ENCODE assay signal across 1 cellular context in the genomic region with DNA sequence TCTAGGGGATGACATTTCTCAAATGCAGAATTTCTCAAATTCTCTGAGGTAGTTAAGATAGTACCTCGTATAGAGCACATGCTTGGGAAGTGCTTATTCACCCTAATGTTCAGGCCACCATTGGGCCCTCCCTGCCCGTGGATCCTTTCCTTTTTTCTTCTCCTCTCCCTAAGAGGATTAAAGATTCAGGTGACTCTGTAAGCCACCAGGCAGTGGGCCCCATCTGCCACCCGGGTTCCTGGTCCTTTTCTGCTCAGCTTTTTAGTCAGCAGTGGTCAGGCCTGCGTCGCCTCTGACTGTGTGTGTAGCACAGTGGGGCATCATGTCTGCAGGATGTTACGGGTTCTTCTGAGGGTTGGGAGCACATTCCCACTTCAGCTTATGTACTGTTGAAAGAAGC.
TF ChIP-seq lines count a peak whose summit lies in the region.

No MANE protein-coding gene starts in this region.

TF ChIP-seq in K562, 482 proteins besides CTCF, POLR2A, EP300 and RAD21:
- TF ChIP-seq POLR3G (IDR thresholded peaks at IDR 0.05; ENCODE audit: extremely low read depth, insufficient read length, insufficient replicate concordance) (no peak), PCBP2 (IDR thresholded peaks at IDR 0.05; ENCODE audit: low read depth, low read length, poor library complexity, severe bottlenecking) (no peak), ZNF766 (CRISPR knock-in tag; conservative IDR thresholded peaks at IDR 0.05) (no peak), RBM22 (IDR thresholded peaks at IDR 0.05; ENCODE audit: low read depth, low read length, poor library complexity, severe bottlenecking) (no peak), KHSRP (IDR thresholded peaks at IDR 0.05) (no peak), ILK (tag; IDR thresholded peaks at IDR 0.05; ENCODE audit: borderline replicate concordance, low read depth) (no peak), CXXC5 (CRISPR knock-in tag; IDR thresholded peaks at IDR 0.05) (no peak), PPARD (CRISPR knock-in tag; IDR thresholded peaks at IDR 0.05) (no peak), NFYB (IDR thresholded peaks at IDR 0.05; ENCODE audit: extremely low read depth, insufficient read length) (no peak), YY1 (IDR thresholded peaks at IDR 0.05; ENCODE audit: borderline replicate concordance in 1 of 3, control insufficient read depth in 1 of 3, extremely low read depth in 1 of 3, insufficient read depth in 3 of 3, insufficient read length in 1 of 3, insufficient replicate concordance in 2 of 3, low read depth in 1 of 3, low read length in 2 of 3) (no peak), HNRNPL (IDR thresholded peaks at IDR 0.05; ENCODE audit: low read depth, low read length) (no peak), ZNF134 (CRISPR knock-in tag; conservative IDR thresholded peaks at IDR 0.05) (no peak), TSC22D4 (tag; IDR thresholded peaks at IDR 0.05) (no peak), SMARCB1 (IDR thresholded peaks at IDR 0.05; ENCODE audit: insufficient read length, low read depth) (no peak), ZKSCAN3 (CRISPR knock-in tag; IDR thresholded peaks at IDR 0.05) (no peak), MAFG (tag; conservative IDR thresholded peaks at IDR 0.05) (no peak)
- TF ChIP-seq, protein P1, sequence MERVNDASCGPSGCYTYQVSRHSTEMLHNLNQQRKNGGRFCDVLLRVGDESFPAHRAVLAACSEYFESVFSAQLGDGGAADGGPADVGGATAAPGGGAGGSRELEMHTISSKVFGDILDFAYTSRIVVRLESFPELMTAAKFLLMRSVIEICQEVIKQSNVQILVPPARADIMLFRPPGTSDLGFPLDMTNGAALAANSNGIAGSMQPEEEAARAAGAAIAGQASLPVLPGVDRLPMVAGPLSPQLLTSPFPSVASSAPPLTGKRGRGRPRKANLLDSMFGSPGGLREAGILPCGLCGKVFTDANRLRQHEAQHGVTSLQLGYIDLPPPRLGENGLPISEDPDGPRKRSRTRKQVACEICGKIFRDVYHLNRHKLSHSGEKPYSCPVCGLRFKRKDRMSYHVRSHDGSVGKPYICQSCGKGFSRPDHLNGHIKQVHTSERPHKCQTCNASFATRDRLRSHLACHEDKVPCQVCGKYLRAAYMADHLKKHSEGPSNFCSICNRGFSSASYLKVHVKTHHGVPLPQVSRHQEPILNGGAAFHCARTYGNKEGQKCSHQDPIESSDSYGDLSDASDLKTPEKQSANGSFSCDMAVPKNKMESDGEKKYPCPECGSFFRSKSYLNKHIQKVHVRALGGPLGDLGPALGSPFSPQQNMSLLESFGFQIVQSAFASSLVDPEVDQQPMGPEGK (CRISPR knock-in tag; IDR thresholded peaks at IDR 0.05; ENCODE audit: borderline replicate concordance) = no peak
- TF ChIP-seq, protein P2, sequence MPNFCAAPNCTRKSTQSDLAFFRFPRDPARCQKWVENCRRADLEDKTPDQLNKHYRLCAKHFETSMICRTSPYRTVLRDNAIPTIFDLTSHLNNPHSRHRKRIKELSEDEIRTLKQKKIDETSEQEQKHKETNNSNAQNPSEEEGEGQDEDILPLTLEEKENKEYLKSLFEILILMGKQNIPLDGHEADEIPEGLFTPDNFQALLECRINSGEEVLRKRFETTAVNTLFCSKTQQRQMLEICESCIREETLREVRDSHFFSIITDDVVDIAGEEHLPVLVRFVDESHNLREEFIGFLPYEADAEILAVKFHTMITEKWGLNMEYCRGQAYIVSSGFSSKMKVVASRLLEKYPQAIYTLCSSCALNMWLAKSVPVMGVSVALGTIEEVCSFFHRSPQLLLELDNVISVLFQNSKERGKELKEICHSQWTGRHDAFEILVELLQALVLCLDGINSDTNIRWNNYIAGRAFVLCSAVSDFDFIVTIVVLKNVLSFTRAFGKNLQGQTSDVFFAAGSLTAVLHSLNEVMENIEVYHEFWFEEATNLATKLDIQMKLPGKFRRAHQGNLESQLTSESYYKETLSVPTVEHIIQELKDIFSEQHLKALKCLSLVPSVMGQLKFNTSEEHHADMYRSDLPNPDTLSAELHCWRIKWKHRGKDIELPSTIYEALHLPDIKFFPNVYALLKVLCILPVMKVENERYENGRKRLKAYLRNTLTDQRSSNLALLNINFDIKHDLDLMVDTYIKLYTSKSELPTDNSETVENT (CRISPR knock-in tag; IDR thresholded peaks at IDR 0.05) = no peak
- TF ChIP-seq, protein P3, sequence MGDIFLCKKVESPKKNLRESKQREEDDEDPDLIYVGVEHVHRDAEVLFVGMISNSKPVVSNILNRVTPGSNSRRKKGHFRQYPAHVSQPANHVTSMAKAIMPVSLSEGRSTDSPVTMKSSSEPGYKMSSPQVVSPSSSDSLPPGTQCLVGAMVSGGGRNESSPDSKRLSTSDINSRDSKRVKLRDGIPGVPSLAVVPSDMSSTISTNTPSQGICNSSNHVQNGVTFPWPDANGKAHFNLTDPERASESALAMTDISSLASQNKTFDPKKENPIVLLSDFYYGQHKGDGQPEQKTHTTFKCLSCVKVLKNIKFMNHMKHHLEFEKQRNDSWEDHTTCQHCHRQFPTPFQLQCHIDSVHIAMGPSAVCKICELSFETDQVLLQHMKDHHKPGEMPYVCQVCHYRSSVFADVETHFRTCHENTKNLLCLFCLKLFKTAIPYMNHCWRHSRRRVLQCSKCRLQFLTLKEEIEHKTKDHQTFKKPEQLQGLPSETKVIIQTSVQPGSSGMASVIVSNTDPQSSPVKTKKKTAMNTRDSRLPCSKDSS (IDR thresholded peaks at IDR 0.05; ENCODE audit: low read depth, partially characterized antibody) = no peak
- TF ChIP-seq, protein P4, sequence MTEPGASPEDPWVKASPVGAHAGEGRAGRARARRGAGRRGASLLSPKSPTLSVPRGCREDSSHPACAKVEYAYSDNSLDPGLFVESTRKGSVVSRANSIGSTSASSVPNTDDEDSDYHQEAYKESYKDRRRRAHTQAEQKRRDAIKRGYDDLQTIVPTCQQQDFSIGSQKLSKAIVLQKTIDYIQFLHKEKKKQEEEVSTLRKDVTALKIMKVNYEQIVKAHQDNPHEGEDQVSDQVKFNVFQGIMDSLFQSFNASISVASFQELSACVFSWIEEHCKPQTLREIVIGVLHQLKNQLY (CRISPR knock-in tag; conservative IDR thresholded peaks at IDR 0.05) = no peak
